Comparison of ENCODE assay signal across 14 cellular contexts in genomic region chr17:72477529-72477928, GRCh38.
A peak's percentile ranks its signal among the peaks of the same experiment; 100 is the strongest.
DNase-seq lines count a peak whose midpoint lies in the region; ATAC-seq and TF ChIP-seq lines count a peak whose summit lies in the region.
"Had no signal": no experiment of that assay in that cellular context is flagged by ENCODE, and none has a peak within 500 bp of the region (broad histone marks: within the 10 kb centered on the region; RNA-seq: fewer than 3 reads in every experiment).

No MANE protein-coding gene starts in this region.

- H3K36me3 ChIP-seq in Peyer's patch (no peaks in the 10 kb centered on the region), OCI-LY7 (ENCODE audit: insufficient read depth, low read length) (no peaks in the 10 kb centered on the region)
- no peaks in the 10 kb centered on the region for H3K36me3 ChIP-seq in CD8-positive, alpha-beta T cell (ENCODE audit: insufficient read depth, low read length)

- H3K27me3 Mint-ChIP-seq in Calu3 (ENCODE audit: unreplicated experiment) = no peaks in the 10 kb centered on the region
- peaks cover 16% of the 10 kb centered on the region for H3K27me3 Mint-ChIP-seq in CD8-positive, alpha-beta T cell (ENCODE audit: low read depth)

- peak overlapping the region; percentile 78 for H3K27ac Mint-ChIP-seq in Calu3 (ENCODE audit: unreplicated experiment)
- no peak overlapping the region for H3K27ac Mint-ChIP-seq in CD8-positive, alpha-beta T cell
- H3K27ac Mint-ChIP-seq: immature natural killer cell had no signal

- DNase-seq in Calu3 (peak; percentile 52), NCI-H1092 treated with DMSO at 0.1 percent for 48 hours (lab: John Stamatoyannopoulos, UW) (peak; percentile 76), Peyer's patch (peak in 1 of 3 donors; percentile 71), left colon (peak; percentile 66 to 73), OCI-LY7 (ENCODE audit: low spot score) (no peak), SW480 (ENCODE audit: low spot score) (no peak)
- no peak for DNase-seq in CD8-positive, alpha-beta T cell
- DNase-seq: activated effector memory CD4-positive, alpha-beta T cell treated with Interleukin-2 at 50 U/mL for 16 hours; immature natural killer cell; NCI-H1436; stimulated activated CD4-positive, alpha-beta T cell treated with anti-CD3 and anti-CD28 coated beads, Interleukin-12 subunit alpha, Interleukin-12 subunit beta, amount 100 ng/mL, for 4 hours had no signal

- BruUV-seq in Calu3 (replicated peaks; lab: Mats Ljungman, UMichigan) = no TSS peak
- BruUV-seq in OCI-LY7 (replicated peaks; lab: Mats Ljungman, UMichigan) = no TSS peak

- CTCF ChIA-PET in Calu3 (lab: Charles Lee) = interaction anchor here (0.6 kb wide), 2 partner anchors 55 to 415 kb away, joined by 3 to 6 read pairs; no protein-coding TSS in a partner anchor
- CTCF ChIA-PET in OCI-LY7 (lab: Charles Lee; ENCODE audit: unreplicated experiment) = no interaction called here
- CTCF ChIA-PET in CD8-positive, alpha-beta T cell (lab: Charles Lee) = no interaction called here

- no peaks in the 10 kb centered on the region for H3K27me3 ChIP-seq in Peyer's patch
- H3K27me3 ChIP-seq in CD8-positive, alpha-beta T cell (ENCODE audit: insufficient read depth, low read length) = no peaks in the 10 kb centered on the region

- H3K4me1 Mint-ChIP-seq in Calu3 (ENCODE audit: low read depth, unreplicated experiment) = peaks cover 61% of the 10 kb centered on the region
- no peaks in the 10 kb centered on the region for H3K4me1 Mint-ChIP-seq in CD8-positive, alpha-beta T cell (ENCODE audit: low read depth)
- H3K4me1 Mint-ChIP-seq: immature natural killer cell had no signal

- peaks cover 55% of the 10 kb centered on the region for H3K36me3 Mint-ChIP-seq in Calu3 (ENCODE audit: insufficient read depth, unreplicated experiment)
- H3K36me3 Mint-ChIP-seq in CD8-positive, alpha-beta T cell = no peaks in the 10 kb centered on the region
- H3K36me3 Mint-ChIP-seq: immature natural killer cell had no signal

- H3K4me3 ChIP-seq in Peyer's patch (no peak overlapping the region), OCI-LY7 (ENCODE audit: low read depth, low read length, poor library complexity, severe bottlenecking) (no peak overlapping the region)
- H3K4me3 ChIP-seq in CD8-positive, alpha-beta T cell (ENCODE audit: low read depth, low read length) = no peak overlapping the region
- H3K4me3 ChIP-seq: SK-N-MC had no signal

- no peaks in the 10 kb centered on the region for H4K20me1 ChIP-seq in OCI-LY7 (ENCODE audit: insufficient read depth, low read length)

- H3K4me2 ChIP-seq in OCI-LY7 (ENCODE audit: low read length) = no peak overlapping the region

- H3K4me1 ChIP-seq in Peyer's patch (peaks cover 0 to 4% (median 0%) of the 10 kb centered on the region in 4 donors), OCI-LY7 (ENCODE audit: insufficient read depth, low read length, poor library complexity, severe bottlenecking) (no peaks in the 10 kb centered on the region)
- H3K4me1 ChIP-seq in CD8-positive, alpha-beta T cell (ENCODE audit: insufficient read depth, low read length) = no peaks in the 10 kb centered on the region

- TF ChIP-seq POLR2A in Peyer's patch (IDR thresholded peaks at IDR 0.05) (no peak), GM18505 (IDR thresholded peaks at IDR 0.05; ENCODE audit: borderline replicate concordance, extremely low read depth, insufficient read depth, insufficient read length) (no peak)

- H3K9me2 ChIP-seq in OCI-LY7 (ENCODE audit: insufficient read depth, low read length) = no peaks in the 10 kb centered on the region

- no peak for TF ChIP-seq CTCF in Calu3 (IDR thresholded peaks at IDR 0.05; ENCODE audit: unreplicated experiment)
- TF ChIP-seq CTCF in Peyer's patch (IDR thresholded peaks at IDR 0.05) = peak in 1 of 6 experiments; percentile 18
- TF ChIP-seq CTCF in OCI-LY7 (conservative IDR thresholded peaks at IDR 0.05; ENCODE audit: low read length) = no peak
- TF ChIP-seq CTCF in CD8-positive, alpha-beta T cell (IDR thresholded peaks at IDR 0.05) = no peak

- peaks cover 3% of the 10 kb centered on the region for H3K9me3 Mint-ChIP-seq in Calu3 (ENCODE audit: low read depth, unreplicated experiment)
- peaks cover 7% of the 10 kb centered on the region for H3K9me3 Mint-ChIP-seq in CD8-positive, alpha-beta T cell

- peak overlapping the region; percentile 36 for H3K4me3 Mint-ChIP-seq in Calu3 (ENCODE audit: low read depth, unreplicated experiment)
- no peak overlapping the region for H3K4me3 Mint-ChIP-seq in CD8-positive, alpha-beta T cell
- H3K4me3 Mint-ChIP-seq: immature natural killer cell, nephron had no signal

- H3K27ac ChIP-seq in Peyer's patch (peak overlapping the region in 3 of 4 donors; percentile 46 to 58 (median 55)), OCI-LY7 (ENCODE audit: low read depth, low read length, poor library complexity, severe bottlenecking) (no peak overlapping the region)
- no peak overlapping the region for H3K27ac ChIP-seq in CD8-positive, alpha-beta T cell (ENCODE audit: low read depth, low read length)
- H3K27ac ChIP-seq: SK-N-MC had no signal

- H3K9me3 ChIP-seq in Peyer's patch (no peaks in the 10 kb centered on the region), OCI-LY7 (ENCODE audit: low read length) (no peaks in the 10 kb centered on the region)
- no peaks in the 10 kb centered on the region for H3K9me3 ChIP-seq in CD8-positive, alpha-beta T cell (ENCODE audit: low read length)

- no peaks in the 10 kb centered on the region for H3K79me2 ChIP-seq in OCI-LY7 (ENCODE audit: insufficient read depth, low read depth, low read length)

- intact Hi-C loops in Calu3 (cut with micrococcal nuclease; ENCODE audit: unreplicated experiment) (no loop called here), left colon (cut with DNase I, micrococcal nuclease) (no loop called here), OCI-LY7 (cut with micrococcal nuclease; ENCODE audit: unreplicated experiment) (no loop called here)
- intact Hi-C loops in CD8-positive, alpha-beta T cell (cut with DNase I, micrococcal nuclease) = no loop called here

- H2AFZ ChIP-seq in OCI-LY7 (ENCODE audit: low read length) = no peak overlapping the region

- ATAC-seq in left colon (peak; percentile 80), GM18505 (IDR thresholded peaks at IDR 0.05; ENCODE audit: unreplicated experiment) (no peak)
- no peak for ATAC-seq in CD8-positive, alpha-beta T cell

- POLR2A ChIA-PET in OCI-LY7 (lab: Charles Lee) = no interaction called here
- POLR2A ChIA-PET in CD8-positive, alpha-beta T cell (lab: Charles Lee) = no interaction called here

Comparison
In these comparisons a context has a peak if more than half of its experiments do, and no peak if none do; other contexts are left out.
1. DNase-seq: peak in Calu3 (single experiment), NCI-H1092 treated with DMSO at 0.1 percent for 48 hours (single experiment) and left colon (2 of 2); none in OCI-LY7 (single experiment), CD8-positive, alpha-beta T cell (0 of 7) and SW480 (single experiment).
2. H3K27ac ChIP-seq: peak in Peyer's patch (3 of 4); none in OCI-LY7 (single experiment) and CD8-positive, alpha-beta T cell (single experiment).